ENCODE assay signal across 20 cellular contexts in genomic region chr2:127986548-127987079, GRCh38. TPM values are rescaled to one million over a fixed set of nuclear protein-coding genes. Genes with fewer than 3 reads are reported as not detected.
DNase-seq lines count a peak whose midpoint lies in the region; ATAC-seq and TF ChIP-seq lines count a peak whose summit lies in the region.
"Had no signal": no experiment of that assay in that cellular context is flagged by ENCODE, and none has a peak within 500 bp of the region (broad histone marks: within the 10 kb centered on the region; RNA-seq: fewer than 3 reads in every experiment).

No MANE protein-coding gene starts in this region.

- WGBS in heart left ventricle, 4 donors: 63 to 91% (median 86%) methylated on average over 7 of the region's 7 CpGs

- no peaks in the 10 kb centered on the region for H3K27me3 ChIP-seq in heart left ventricle
- H3K27me3 ChIP-seq: BLaER1 had no signal

- H3K27me3 Mint-ChIP-seq in activated T-cell treated with anti-CD3 and anti-CD28 coated beads, Interleukin-2, amount 50 U/mL, for 24 hours: no peaks in the 10 kb centered on the region
- H3K27me3 Mint-ChIP-seq in T-helper 2 cell treated with Interferon-gamma antibody and Interleukin-4, amounts not matched to agents 5 μg/mL and 100 μg/mL, for 36 hours (ENCODE audit: low read depth): no peaks in the 10 kb centered on the region

- peak in 3 of 4 donors; percentile 40 to 56 (median 45) for ATAC-seq in heart left ventricle
- ATAC-seq in HG03342 (IDR thresholded peaks at IDR 0.05; ENCODE audit: unreplicated experiment): no peak
- no peak for ATAC-seq in HG02852 (IDR thresholded peaks at IDR 0.05; ENCODE audit: unreplicated experiment)
- ATAC-seq: Panc1 had no signal

- no peak for TF ChIP-seq POLR2A in heart left ventricle (IDR thresholded peaks at IDR 0.05)

- H3K9me3 ChIP-seq in heart left ventricle: no peaks in the 10 kb centered on the region
- H3K9me3 ChIP-seq: BLaER1 had no signal

- peak overlapping the region in 1 of 12 donors; percentile 4 for H3K27ac ChIP-seq in heart left ventricle
- H3K27ac ChIP-seq: BLaER1, GM23248 had no signal

- peaks cover 5% of the 10 kb centered on the region for H3K4me1 Mint-ChIP-seq in activated T-cell treated with anti-CD3 and anti-CD28 coated beads, Interleukin-2, amount 50 U/mL, for 24 hours (ENCODE audit: low read depth)
- H3K4me1 Mint-ChIP-seq in T-helper 2 cell treated with Interferon-gamma antibody and Interleukin-4, amounts not matched to agents 5 μg/mL and 100 μg/mL, for 36 hours (ENCODE audit: low read depth): peaks cover 27% of the 10 kb centered on the region

- peaks cover 0 to 100% (median 91%) of the 10 kb centered on the region in 9 donors for H3K36me3 ChIP-seq in heart left ventricle

- H3K9me3 Mint-ChIP-seq in activated T-cell treated with anti-CD3 and anti-CD28 coated beads, Interleukin-2, amount 50 U/mL, for 24 hours: no peaks in the 10 kb centered on the region
- H3K9me3 Mint-ChIP-seq in T-helper 2 cell treated with Interferon-gamma antibody and Interleukin-4, amounts not matched to agents 5 μg/mL and 100 μg/mL, for 36 hours: no peaks in the 10 kb centered on the region
- H3K9me3 Mint-ChIP-seq: CD8-positive, alpha-beta memory T cell had no signal

- intact Hi-C loops in heart left ventricle (cut with DNase I): no loop called here

- H3K4me1 ChIP-seq in heart left ventricle: peaks cover 0 to 27% (median 0%) of the 10 kb centered on the region in 12 donors
- H3K4me1 ChIP-seq: BLaER1 had no signal

- no peak for TF ChIP-seq CTCF in heart left ventricle (IDR thresholded peaks at IDR 0.05)

- peaks cover 87% of the 10 kb centered on the region for H3K36me3 Mint-ChIP-seq in activated T-cell treated with anti-CD3 and anti-CD28 coated beads, Interleukin-2, amount 50 U/mL, for 24 hours (ENCODE audit: low read depth)
- H3K36me3 Mint-ChIP-seq in T-helper 2 cell treated with Interferon-gamma antibody and Interleukin-4, amounts not matched to agents 5 μg/mL and 100 μg/mL, for 36 hours (ENCODE audit: low read depth): peaks cover 56% of the 10 kb centered on the region

- H3K4me3 ChIP-seq in heart left ventricle: no peak overlapping the region
- H3K4me3 ChIP-seq: BLaER1, GM23248 had no signal

- peak overlapping the region; percentile 38 for H3K27ac Mint-ChIP-seq in activated T-cell treated with anti-CD3 and anti-CD28 coated beads, Interleukin-2, amount 50 U/mL, for 24 hours
- H3K27ac Mint-ChIP-seq in T-helper 2 cell treated with Interferon-gamma antibody and Interleukin-4, amounts not matched to agents 5 μg/mL and 100 μg/mL, for 36 hours: peak overlapping the region; percentile 1

- no peak overlapping the region for H3K4me3 Mint-ChIP-seq in activated T-cell treated with anti-CD3 and anti-CD28 coated beads, Interleukin-2, amount 50 U/mL, for 24 hours
- no peak overlapping the region for H3K4me3 Mint-ChIP-seq in T-helper 2 cell treated with Interferon-gamma antibody and Interleukin-4, amounts not matched to agents 5 μg/mL and 100 μg/mL, for 36 hours
- H3K4me3 Mint-ChIP-seq: CD8-positive, alpha-beta memory T cell had no signal

- no peak for DNase-seq in activated T-cell treated with anti-CD3 and anti-CD28 coated beads, Interleukin-2, amount 50 U/mL, for 24 hours
- DNase-seq in activated T-cell treated with anti-CD3 and anti-CD28 coated beads, Interleukin-2, amount 50 U/mL, for 1 hour: no peak
- DNase-seq in T-helper 2 cell treated with Interferon-gamma antibody and Interleukin-4, amounts not matched to agents 5 μg/mL and 100 μg/mL, for 36 hours (ENCODE audit: low spot score): peak; percentile 9
- DNase-seq in heart left ventricle: no peak
- DNase-seq in pons (ENCODE audit: low spot score): peak; percentile 9
- DNase-seq in GF-D8 (lab: John Stamatoyannopoulos, UW): no peak
- DNase-seq: CD8-positive, alpha-beta memory T cell; DMS79; GM23248; KG1; NCI-H1048; NCI-H1436 treated with DMSO at 0.1 percent for 48 hours; NCI-H2081; NCI-H510A treated with DMSO at 0.1 percent for 48 hours; NCI-H82; SHP77 had no signal

RNA-seq across cellular contexts. Expression of gene SAP130, which starts 41.2 kb away (rescaled TPM):
- total RNA-seq in heart left ventricle: 10 to 100 TPM; 11.4 to 20.3 (median 15.5) TPM
- polyA plus RNA-seq in heart left ventricle: 10 to 100 TPM in 1 of 2 donors, 1 to 10 TPM in 1; 4.6 to 14.5 TPM

Comparison
In these comparisons a context has a peak if more than half of its experiments do, and no peak if none do; other contexts are left out.
1. DNase-seq: peak in T-helper 2 cell treated with Interferon-gamma antibody and Interleukin-4, amounts not matched to agents 5 μg/mL and 100 μg/mL, for 36 hours (single experiment) and pons (single experiment); none in activated T-cell treated with anti-CD3 and anti-CD28 coated beads, Interleukin-2, amount 50 U/mL, for 24 hours (single experiment), activated T-cell treated with anti-CD3 and anti-CD28 coated beads, Interleukin-2, amount 50 U/mL, for 1 hour (single experiment), heart left ventricle (0 of 5) and GF-D8 (single experiment).
2. ATAC-seq: peak in heart left ventricle (3 of 4); none in HG03342 (single experiment) and HG02852 (single experiment).